5 cellular contexts compared by ENCODE assay signal in the genomic region with DNA sequence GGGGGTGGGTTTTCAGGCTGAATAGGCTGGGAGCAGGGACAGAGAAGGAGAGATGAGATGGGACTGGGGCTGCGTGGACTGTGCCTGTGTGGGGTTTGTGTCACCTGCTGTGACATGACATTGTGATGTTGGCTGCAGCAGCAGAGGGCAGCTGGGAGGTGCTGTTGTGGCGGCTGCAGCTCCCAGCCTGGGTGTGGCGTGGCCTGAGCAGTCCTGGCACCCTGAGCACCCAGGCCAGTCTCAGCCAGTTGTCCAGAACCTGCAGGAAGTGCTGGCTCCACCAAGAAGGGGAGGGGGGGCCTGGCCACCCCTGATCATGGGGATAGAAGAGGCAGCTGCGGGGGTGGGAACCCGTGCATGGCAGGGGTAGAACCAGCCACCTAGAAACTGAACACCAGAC.
DNase-seq lines count a peak whose midpoint lies in the region; ATAC-seq, FAIRE-seq and TF ChIP-seq lines count a peak whose summit lies in the region.
"Not testable (repeated sequence)": the region's sequence is repeated elsewhere in the genome, so short reads cannot be mapped to it uniquely, and the experiment has no call there.

No MANE protein-coding gene starts in this region.

- TF ChIP-seq RAD21 in A549 (conservative IDR thresholded peaks at IDR 0.05 in 1 of 2, IDR thresholded peaks at IDR 0.05 in 1 of 2), result not testable (repeated sequence)

- TF ChIP-seq EP300 in A549 (IDR thresholded peaks at IDR 0.05), result not testable (repeated sequence)

- H3K4me2 ChIP-seq in A549, result not testable (repeated sequence)

- TF ChIP-seq POLR2A in A549 (IDR thresholded peaks at IDR 0.05; ENCODE audit: low read length); right lobe of liver (IDR thresholded peaks at IDR 0.05): not testable (repeated sequence)

- no CpG with 5 or more reads among the region's 5 CpGs for whole genome bisulfite sequencing in A549 (ENCODE audit: missing lambda C conversion rate)
- WGBS in right lobe of liver (ENCODE audit: insufficient coverage, low coverage, low lambda C conversion rate, missing lambda C conversion rate), result no CpG with 5 or more reads among the region's 5 CpGs

- not testable (repeated sequence) for H3K36me3 ChIP-seq in right lobe of liver; mucosa of descending colon (ENCODE audit: low read depth)

- H3K4me3 ChIP-seq in A549, right lobe of liver, mucosa of descending colon: not testable (repeated sequence)

- intact Hi-C loops in right lobe of liver (cut with DNase I); mucosa of descending colon (cut with DNase I, micrococcal nuclease): not testable (repeated sequence)

- ATAC-seq in A549 (peak; percentile 32 to 39; a peak in 1 of 6 replicates), esophagus mucosa (peak; percentile 43), left lobe of liver (peak; percentile 58), right lobe of liver (peak in 3 of 4 donors; percentile 69 to 78 (median 78)), mucosa of descending colon (peak; percentile 94)

- H3K4me1 ChIP-seq in A549; right lobe of liver; mucosa of descending colon (ENCODE audit: low read depth): not testable (repeated sequence)

- POLR2A ChIA-PET in A549 (lab: Yijun Ruan, JAX), result not testable (repeated sequence)

- H3K27me3 ChIP-seq in right lobe of liver, result not testable (repeated sequence)

- H3K9me3 ChIP-seq in A549, right lobe of liver, mucosa of descending colon: not testable (repeated sequence)

- CTCF ChIA-PET in A549 (lab: Yijun Ruan, JAX), result not testable (repeated sequence)

- not testable (repeated sequence) for DNase-seq in A549 (ENCODE audit: low read depth in 1 of 2, low spot score in 1 of 2); left lobe of liver (ENCODE audit: low spot score); right lobe of liver; mucosa of descending colon

- FAIRE-seq in A549 (lab: Jason Lieb, UNC), result not testable (repeated sequence)

- not testable (repeated sequence) for H3K27ac ChIP-seq in A549, right lobe of liver

- TF ChIP-seq CTCF in A549 (IDR thresholded peaks at IDR 0.05); right lobe of liver (IDR thresholded peaks at IDR 0.05); mucosa of descending colon (IDR thresholded peaks at IDR 0.05): not testable (repeated sequence)

Comparison
In these comparisons a context has a peak if more than half of its experiments do, and no peak if none do; other contexts are left out.
1. ATAC-seq: peak in every context shown above with its lines; median percentile 94 in mucosa of descending colon; 78 in right lobe of liver; 58 in left lobe of liver; 43 in esophagus mucosa; 36 in A549.